11 cellular contexts compared by ENCODE assay signal in genomic region chr1:28751315-28752056, GRCh38. TPM values are rescaled to one million over a fixed set of nuclear protein-coding genes. Genes with fewer than 3 reads are reported as not detected.
A peak's percentile ranks its signal among the peaks of the same experiment; 100 is the strongest.
DNase-seq lines count a peak whose midpoint lies in the region; ATAC-seq and TF ChIP-seq lines count a peak whose summit lies in the region.
"Had no signal": no experiment of that assay in that cellular context is flagged by ENCODE, and none has a peak within 500 bp of the region (broad histone marks: within the 10 kb centered on the region; RNA-seq: fewer than 3 reads in every experiment).

No MANE protein-coding gene starts in this region.

- H3K27ac Mint-ChIP-seq in endothelial cell (ENCODE audit: unreplicated experiment) = peak overlapping the region; percentile 13

- no peaks in the 10 kb centered on the region for H3K9me3 Mint-ChIP-seq in endothelial cell (ENCODE audit: unreplicated experiment)

- H3K36me3 ChIP-seq in Panc1 (ENCODE audit: control insufficient read depth, insufficient read depth, low read length) = peaks cover 9% of the 10 kb centered on the region; the same call in 1 of the 2 replicates
- H3K36me3 ChIP-seq: pancreas had no signal

- TF ChIP-seq CTCF in Panc1 (IDR thresholded peaks at IDR 0.05) = no peak
- no peak for TF ChIP-seq CTCF in endothelial cell (IDR thresholded peaks at IDR 0.05; ENCODE audit: unreplicated experiment)

- intact Hi-C loops in Panc1 (cut with micrococcal nuclease; ENCODE audit: unreplicated experiment) = no loop called here

- H3K27me3 Mint-ChIP-seq in endothelial cell (ENCODE audit: unreplicated experiment) = no peaks in the 10 kb centered on the region

- DNase-seq in EL (peak; percentile 76), Panc1 (ENCODE audit: low read depth, low spot score) (no peak), endothelial cell (ENCODE audit: low spot score) (no peak), non-pigmented ciliary epithelial cell (ENCODE audit: low read depth) (peak; percentile 26), SKM-1 treated with dmso at 0.1 percent for 144 hours (lab: John Stamatoyannopoulos, UW; ENCODE audit: unreplicated experiment) (no peak)
- no peak for DNase-seq in effector CD4-positive, alpha-beta T cell
- DNase-seq: NCI-H187, pancreas, Right ventricle myocardium superior had no signal

- ATAC-seq in Panc1 (no peak), HG03565 (IDR thresholded peaks at IDR 0.05; ENCODE audit: unreplicated experiment) (no peak), GM21529 (IDR thresholded peaks at IDR 0.05; ENCODE audit: unreplicated experiment) (no peak)
- ATAC-seq: pancreas had no signal

- H3K27ac ChIP-seq in Panc1 (ENCODE audit: low read length) = no peak overlapping the region
- H3K27ac ChIP-seq: pancreas had no signal

- no peak overlapping the region for H3K4me3 Mint-ChIP-seq in endothelial cell (ENCODE audit: unreplicated experiment)

- no peaks in the 10 kb centered on the region for H3K9me3 ChIP-seq in Panc1 (ENCODE audit: control insufficient read depth, insufficient read depth, low read depth, low read length)
- H3K9me3 ChIP-seq: pancreas had no signal

- peaks cover 21% of the 10 kb centered on the region for H3K4me1 Mint-ChIP-seq in endothelial cell (ENCODE audit: unreplicated experiment)

- TSS peak; percentile 21 for BruUV-seq in Panc1 (replicated peaks; lab: Mats Ljungman, UMichigan)

- no peak overlapping the region for H3K4me3 ChIP-seq in Panc1 (ENCODE audit: low read depth in 2 of 2, low read length in 2 of 2)
- H3K4me3 ChIP-seq: pancreas had no signal

- CTCF ChIA-PET in Panc1 (lab: Charles Lee) = interaction anchor here (0.6 kb wide), 1 partner anchor 373 kb away, joined by 3 read pairs; no protein-coding TSS in a partner anchor

- in situ Hi-C loops in Panc1 (cut with HindIII; ENCODE audit: low pct_unique_long_range_greater_than_20kb, low sequenced_read_pairs) = no loop called here

- POLR2A ChIA-PET in Panc1 (lab: Charles Lee) = no interaction called here

- H3K27me3 ChIP-seq in Panc1 (ENCODE audit: control insufficient read depth, insufficient read depth, low read length) = no peaks in the 10 kb centered on the region
- H3K27me3 ChIP-seq: pancreas had no signal

- H3K4me1 ChIP-seq in Panc1 (ENCODE audit: control insufficient read depth, insufficient read depth, low read length) = peaks cover 12% of the 10 kb centered on the region; the same call in 1 of the 2 replicates

- H3K36me3 Mint-ChIP-seq in endothelial cell (ENCODE audit: low read depth, unreplicated experiment) = peaks cover 10% of the 10 kb centered on the region

RNA-seq across cellular contexts. Expression of gene YTHDF2, which starts 14.7 kb away (rescaled TPM):
- total RNA-seq in Panc1 (2021; ENCODE audit: unreplicated experiment) (97.3 TPM), endothelial cell (ENCODE audit: unreplicated experiment) (118 TPM)
- 64.4 TPM for polyA plus RNA-seq in Panc1 (2012; ENCODE audit: insufficient read length)

Comparison
In these comparisons a context has a peak if more than half of its experiments do, and no peak if none do; other contexts are left out.
1. DNase-seq: peak in EL (single experiment) and non-pigmented ciliary epithelial cell (single experiment); none in Panc1 (single experiment), endothelial cell (single experiment), SKM-1 treated with dmso at 0.1 percent for 144 hours (single experiment) and effector CD4-positive, alpha-beta T cell (single experiment).